ENCODE assay signal across 8 cellular contexts in genomic region chr2:26245231-26245732, GRCh38. TPM values are rescaled to one million over a fixed set of nuclear protein-coding genes. Genes with fewer than 3 reads are reported as not detected.
DNase-seq lines count a peak whose midpoint lies in the region; ATAC-seq and TF ChIP-seq lines count a peak whose summit lies in the region.

No MANE protein-coding gene starts in this region.

- no peak for TF ChIP-seq CTCF in Caco-2 (IDR thresholded peaks at IDR 0.05; ENCODE audit: insufficient read depth in 1 of 2, low read depth in 1 of 2, low read length in 1 of 2, severe bottlenecking in 1 of 2, unreplicated experiment in 1 of 2)
- TF ChIP-seq CTCF in WI38 (IDR thresholded peaks at IDR 0.05; ENCODE audit: low read depth, low read length) = no peak
- no peak for TF ChIP-seq CTCF in coronary artery (IDR thresholded peaks at IDR 0.05)

- CTCF ChIA-PET in Caco-2 (lab: Charles Lee) = interaction anchor here (0.7 kb wide), 1 partner anchor 555 kb away, joined by 3 read pairs; no protein-coding TSS in a partner anchor

- peak overlapping the region; percentile 94 for H3K4me3 ChIP-seq in Caco-2 (ENCODE audit: low read depth, low read length)
- H3K4me3 ChIP-seq in WI38 (ENCODE audit: low read depth, low read length) = peak overlapping the region; percentile 84
- peak overlapping the region; percentile 84 for H3K4me3 ChIP-seq in coronary artery

- peak; percentile 20 for ATAC-seq in GM21360 (IDR thresholded peaks at IDR 0.05; ENCODE audit: unreplicated experiment)

- peak overlapping the region; percentile 91 to 95 for H3K27ac ChIP-seq in coronary artery

- H3K27me3 Mint-ChIP-seq in Caco-2 (ENCODE audit: insufficient read depth, unreplicated experiment) (no peaks in the 10 kb centered on the region), IgD-negative memory B cell (no peaks in the 10 kb centered on the region)

- no peaks in the 10 kb centered on the region for H3K36me3 ChIP-seq in Caco-2 (ENCODE audit: control insufficient read depth, insufficient read depth, low read length)

- BruUV-seq in Caco-2 (replicated peaks; lab: Mats Ljungman, UMichigan) = TSS peak; percentile 66

- no peaks in the 10 kb centered on the region for H3K9me3 ChIP-seq in Caco-2

- H3K4me3 Mint-ChIP-seq in Caco-2 (ENCODE audit: unreplicated experiment) (peak overlapping the region; percentile 99), IgD-negative memory B cell (peak overlapping the region; percentile 95 to 99 (median 98))

- peak overlapping the region; percentile 97 for H3K27ac Mint-ChIP-seq in Caco-2 (ENCODE audit: unreplicated experiment)
- peak overlapping the region; percentile 100 for H3K27ac Mint-ChIP-seq in IgD-negative memory B cell

- POLR2A ChIA-PET in Caco-2 (lab: Charles Lee) = interaction anchor here (1.1 to 2.6 kb wide), 2 partner anchors 17 to 101 kb away, joined by 4 to 11 read pairs; partner anchors contain the start of gene SELENOI

- peak; percentile 43 to 44 for DNase-seq in Caco-2
- peak; percentile 74 for DNase-seq in coronary artery (ENCODE audit: low spot score)
- peak; percentile 75 for DNase-seq in medulla oblongata (ENCODE audit: extremely low spot score)
- DNase-seq in stimulated activated CD8-positive, alpha-beta memory T cell treated with anti-CD3 and anti-CD28 coated beads, Interleukin-12 subunit alpha, Interleukin-12 subunit beta, amount 100 ng/mL, for 4 hours (ENCODE audit: low read depth) = peak; percentile 32
- DNase-seq in mesenteric fat pad (ENCODE audit: low spot score) = no peak

- H3K36me3 Mint-ChIP-seq in Caco-2 (ENCODE audit: insufficient read depth, unreplicated experiment) = peaks cover 19% of the 10 kb centered on the region
- peaks cover under 1% of the 10 kb centered on the region for H3K36me3 Mint-ChIP-seq in IgD-negative memory B cell

- intact Hi-C loops in Caco-2 (cut with micrococcal nuclease; ENCODE audit: unreplicated experiment) = loop anchor here (2.0 kb wide), 2 partner anchors 86 to 102 kb away; partner anchors contain the start of genes ADGRF3 and SELENOI

- H3K4me1 Mint-ChIP-seq in Caco-2 (ENCODE audit: low read depth, unreplicated experiment) (peaks cover 8% of the 10 kb centered on the region), IgD-negative memory B cell (peaks cover 40 to 59% (median 47%) of the 10 kb centered on the region in 3 donors)

- H3K27me3 ChIP-seq in Caco-2 (replicated peaks; ENCODE audit: control insufficient read depth, insufficient read depth, low read length) = no peaks in the 10 kb centered on the region

- H3K4me1 ChIP-seq in Caco-2 = peaks cover 7% of the 10 kb centered on the region; the same call in 1 of the 2 replicates

- H3K9me3 Mint-ChIP-seq in Caco-2 (ENCODE audit: unreplicated experiment) (no peaks in the 10 kb centered on the region), IgD-negative memory B cell (no peaks in the 10 kb centered on the region)

RNA-seq across cellular contexts. Expression of gene HADHB, which starts 0.5 kb away (rescaled TPM):
- total RNA-seq in Caco-2 (2022) = 93.2 and 106 TPM in 2 replicates
- polyA plus RNA-seq in IgD-negative memory B cell = 104 TPM
- 224 TPM for total RNA-seq in mesenteric fat pad

RNA-seq across cellular contexts. Expression of gene HADHA, which starts 0.8 kb away (rescaled TPM):
- total RNA-seq in Caco-2 (2022) = 143 and 150 TPM in 2 replicates
- 125 TPM for polyA plus RNA-seq in IgD-negative memory B cell
- 220 TPM for total RNA-seq in mesenteric fat pad
